ENCODE assay signal across 1 cellular context in the genomic region with DNA sequence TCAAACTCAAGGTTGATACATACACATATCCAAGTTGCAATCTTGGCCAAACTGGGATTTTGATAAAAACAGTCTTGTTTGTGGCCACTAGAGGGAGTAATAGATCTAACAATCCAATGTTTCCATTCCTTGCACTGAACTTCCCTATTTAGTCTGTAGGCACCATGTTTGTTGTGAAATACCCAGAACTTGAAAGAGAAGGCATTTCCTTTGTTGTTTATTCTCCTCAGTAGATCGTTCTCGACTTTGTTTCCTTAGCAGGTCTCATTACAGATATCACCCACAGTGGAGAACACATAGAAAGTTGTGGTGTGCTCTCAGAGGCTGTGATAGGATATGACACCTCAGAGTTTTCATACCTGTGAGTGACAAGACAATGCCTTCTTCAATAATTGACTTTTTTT.
A peak's percentile ranks its signal among the peaks of the same experiment; 100 is the strongest.
TF ChIP-seq lines count a peak whose summit lies in the region.

No MANE protein-coding gene starts in this region.

TF ChIP-seq in HepG2, 621 proteins besides CTCF, POLR2A, EP300 and RAD21 (continued from another document and continues in another):
- no peak for TF ChIP-seq ATF2 (CRISPR knock-in tag; IDR thresholded peaks at IDR 0.05)
- TF ChIP-seq ZNF549 (CRISPR knock-in tag; IDR thresholded peaks at IDR 0.05) = no peak
- TF ChIP-seq ZNF556 (CRISPR knock-in tag; IDR thresholded peaks at IDR 0.05; ENCODE audit: borderline replicate concordance) = no peak
- TF ChIP-seq ATF6 (CRISPR knock-in tag; conservative IDR thresholded peaks at IDR 0.05) = no peak
- no peak for TF ChIP-seq ZNF496 (CRISPR knock-in tag; IDR thresholded peaks at IDR 0.05; ENCODE audit: insufficient replicate concordance)
- no peak for TF ChIP-seq ZMYM3 (CRISPR knock-in tag; IDR thresholded peaks at IDR 0.05)
- no peak for TF ChIP-seq NRL (CRISPR knock-in tag; IDR thresholded peaks at IDR 0.05; ENCODE audit: borderline replicate concordance)
- no peak for TF ChIP-seq CBX1 (IDR thresholded peaks at IDR 0.05; ENCODE audit: low read depth)
- no peak for TF ChIP-seq ZBTB1 (CRISPR knock-in tag; IDR thresholded peaks at IDR 0.05; ENCODE audit: borderline replicate concordance)
- TF ChIP-seq, protein P1, sequence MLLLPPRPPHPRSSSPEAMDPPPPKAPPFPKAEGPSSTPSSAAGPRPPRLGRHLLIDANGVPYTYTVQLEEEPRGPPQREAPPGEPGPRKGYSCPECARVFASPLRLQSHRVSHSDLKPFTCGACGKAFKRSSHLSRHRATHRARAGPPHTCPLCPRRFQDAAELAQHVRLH (CRISPR knock-in tag; IDR thresholded peaks at IDR 0.05; ENCODE audit: borderline replicate concordance, low read depth) = no peak
- no peak for TF ChIP-seq SALL2 (CRISPR knock-in tag; IDR thresholded peaks at IDR 0.05)
- TF ChIP-seq ZNF501 (CRISPR knock-in tag; IDR thresholded peaks at IDR 0.05) = no peak
- TF ChIP-seq HINFP (CRISPR knock-in tag; IDR thresholded peaks at IDR 0.05; ENCODE audit: low read depth) = no peak
- TF ChIP-seq ZMYM4 (CRISPR knock-in tag; IDR thresholded peaks at IDR 0.05) = no peak; the same call in 1 of the 2 replicates
- TF ChIP-seq NFRKB (IDR thresholded peaks at IDR 0.05) = no peak
- TF ChIP-seq ZNF10 (CRISPR knock-in tag; IDR thresholded peaks at IDR 0.05; ENCODE audit: borderline replicate concordance, low read depth) = no peak
- no peak for TF ChIP-seq HDAC2 (CRISPR knock-in tag; IDR thresholded peaks at IDR 0.05)
- TF ChIP-seq, protein P2, sequence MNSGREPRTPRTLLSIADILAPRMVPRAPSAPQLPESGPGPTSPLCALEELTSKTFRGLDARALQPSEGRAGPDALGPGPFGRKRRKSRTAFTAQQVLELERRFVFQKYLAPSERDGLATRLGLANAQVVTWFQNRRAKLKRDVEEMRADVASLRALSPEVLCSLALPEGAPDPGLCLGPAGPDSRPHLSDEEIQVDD (CRISPR knock-in tag; IDR thresholded peaks at IDR 0.05; ENCODE audit: borderline replicate concordance) = no peak
- TF ChIP-seq, protein P3, sequence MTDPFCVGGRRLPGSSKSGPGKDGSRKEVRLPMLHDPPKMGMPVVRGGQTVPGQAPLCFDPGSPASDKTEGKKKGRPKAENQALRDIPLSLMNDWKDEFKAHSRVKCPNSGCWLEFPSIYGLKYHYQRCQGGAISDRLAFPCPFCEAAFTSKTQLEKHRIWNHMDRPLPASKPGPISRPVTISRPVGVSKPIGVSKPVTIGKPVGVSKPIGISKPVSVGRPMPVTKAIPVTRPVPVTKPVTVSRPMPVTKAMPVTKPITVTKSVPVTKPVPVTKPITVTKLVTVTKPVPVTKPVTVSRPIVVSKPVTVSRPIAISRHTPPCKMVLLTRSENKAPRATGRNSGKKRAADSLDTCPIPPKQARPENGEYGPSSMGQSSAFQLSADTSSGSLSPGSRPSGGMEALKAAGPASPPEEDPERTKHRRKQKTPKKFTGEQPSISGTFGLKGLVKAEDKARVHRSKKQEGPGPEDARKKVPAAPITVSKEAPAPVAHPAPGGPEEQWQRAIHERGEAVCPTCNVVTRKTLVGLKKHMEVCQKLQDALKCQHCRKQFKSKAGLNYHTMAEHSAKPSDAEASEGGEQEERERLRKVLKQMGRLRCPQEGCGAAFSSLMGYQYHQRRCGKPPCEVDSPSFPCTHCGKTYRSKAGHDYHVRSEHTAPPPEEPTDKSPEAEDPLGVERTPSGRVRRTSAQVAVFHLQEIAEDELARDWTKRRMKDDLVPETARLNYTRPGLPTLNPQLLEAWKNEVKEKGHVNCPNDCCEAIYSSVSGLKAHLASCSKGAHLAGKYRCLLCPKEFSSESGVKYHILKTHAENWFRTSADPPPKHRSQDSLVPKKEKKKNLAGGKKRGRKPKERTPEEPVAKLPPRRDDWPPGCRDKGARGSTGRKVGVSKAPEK (CRISPR knock-in tag; IDR thresholded peaks at IDR 0.05; ENCODE audit: borderline replicate concordance) = no peak
- no peak for TF ChIP-seq KAT2B (IDR thresholded peaks at IDR 0.05; ENCODE audit: borderline replicate concordance, low read depth, low read length)
- no peak for TF ChIP-seq PATZ1 (CRISPR knock-in tag; IDR thresholded peaks at IDR 0.05)
- no peak for TF ChIP-seq NCOA5 (CRISPR knock-in tag; IDR thresholded peaks at IDR 0.05)
- no peak for TF ChIP-seq MEF2D (CRISPR knock-in tag; IDR thresholded peaks at IDR 0.05)
- TF ChIP-seq, protein P4, sequence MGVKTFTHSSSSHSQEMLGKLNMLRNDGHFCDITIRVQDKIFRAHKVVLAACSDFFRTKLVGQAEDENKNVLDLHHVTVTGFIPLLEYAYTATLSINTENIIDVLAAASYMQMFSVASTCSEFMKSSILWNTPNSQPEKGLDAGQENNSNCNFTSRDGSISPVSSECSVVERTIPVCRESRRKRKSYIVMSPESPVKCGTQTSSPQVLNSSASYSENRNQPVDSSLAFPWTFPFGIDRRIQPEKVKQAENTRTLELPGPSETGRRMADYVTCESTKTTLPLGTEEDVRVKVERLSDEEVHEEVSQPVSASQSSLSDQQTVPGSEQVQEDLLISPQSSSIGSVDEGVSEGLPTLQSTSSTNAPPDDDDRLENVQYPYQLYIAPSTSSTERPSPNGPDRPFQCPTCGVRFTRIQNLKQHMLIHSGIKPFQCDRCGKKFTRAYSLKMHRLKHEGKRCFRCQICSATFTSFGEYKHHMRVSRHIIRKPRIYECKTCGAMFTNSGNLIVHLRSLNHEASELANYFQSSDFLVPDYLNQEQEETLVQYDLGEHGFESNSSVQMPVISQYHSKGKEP (CRISPR knock-in tag; IDR thresholded peaks at IDR 0.05) = no peak
- TF ChIP-seq ELF4 (CRISPR knock-in tag; IDR thresholded peaks at IDR 0.05; ENCODE audit: borderline replicate concordance) = no peak
- no peak for TF ChIP-seq GATAD1 (CRISPR knock-in tag; IDR thresholded peaks at IDR 0.05)
- TF ChIP-seq, protein P5, sequence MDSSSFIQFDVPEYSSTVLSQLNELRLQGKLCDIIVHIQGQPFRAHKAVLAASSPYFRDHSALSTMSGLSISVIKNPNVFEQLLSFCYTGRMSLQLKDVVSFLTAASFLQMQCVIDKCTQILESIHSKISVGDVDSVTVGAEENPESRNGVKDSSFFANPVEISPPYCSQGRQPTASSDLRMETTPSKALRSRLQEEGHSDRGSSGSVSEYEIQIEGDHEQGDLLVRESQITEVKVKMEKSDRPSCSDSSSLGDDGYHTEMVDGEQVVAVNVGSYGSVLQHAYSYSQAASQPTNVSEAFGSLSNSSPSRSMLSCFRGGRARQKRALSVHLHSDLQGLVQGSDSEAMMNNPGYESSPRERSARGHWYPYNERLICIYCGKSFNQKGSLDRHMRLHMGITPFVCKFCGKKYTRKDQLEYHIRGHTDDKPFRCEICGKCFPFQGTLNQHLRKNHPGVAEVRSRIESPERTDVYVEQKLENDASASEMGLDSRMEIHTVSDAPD (CRISPR knock-in tag; IDR thresholded peaks at IDR 0.05) = no peak
- TF ChIP-seq KDM2A (CRISPR knock-in tag; IDR thresholded peaks at IDR 0.05; ENCODE audit: borderline replicate concordance, low read depth) = no peak
- TF ChIP-seq ZNF354B (CRISPR knock-in tag; IDR thresholded peaks at IDR 0.05) = no peak
- TF ChIP-seq ZNF772 (CRISPR knock-in tag; IDR thresholded peaks at IDR 0.05) = no peak
- TF ChIP-seq, protein P6, sequence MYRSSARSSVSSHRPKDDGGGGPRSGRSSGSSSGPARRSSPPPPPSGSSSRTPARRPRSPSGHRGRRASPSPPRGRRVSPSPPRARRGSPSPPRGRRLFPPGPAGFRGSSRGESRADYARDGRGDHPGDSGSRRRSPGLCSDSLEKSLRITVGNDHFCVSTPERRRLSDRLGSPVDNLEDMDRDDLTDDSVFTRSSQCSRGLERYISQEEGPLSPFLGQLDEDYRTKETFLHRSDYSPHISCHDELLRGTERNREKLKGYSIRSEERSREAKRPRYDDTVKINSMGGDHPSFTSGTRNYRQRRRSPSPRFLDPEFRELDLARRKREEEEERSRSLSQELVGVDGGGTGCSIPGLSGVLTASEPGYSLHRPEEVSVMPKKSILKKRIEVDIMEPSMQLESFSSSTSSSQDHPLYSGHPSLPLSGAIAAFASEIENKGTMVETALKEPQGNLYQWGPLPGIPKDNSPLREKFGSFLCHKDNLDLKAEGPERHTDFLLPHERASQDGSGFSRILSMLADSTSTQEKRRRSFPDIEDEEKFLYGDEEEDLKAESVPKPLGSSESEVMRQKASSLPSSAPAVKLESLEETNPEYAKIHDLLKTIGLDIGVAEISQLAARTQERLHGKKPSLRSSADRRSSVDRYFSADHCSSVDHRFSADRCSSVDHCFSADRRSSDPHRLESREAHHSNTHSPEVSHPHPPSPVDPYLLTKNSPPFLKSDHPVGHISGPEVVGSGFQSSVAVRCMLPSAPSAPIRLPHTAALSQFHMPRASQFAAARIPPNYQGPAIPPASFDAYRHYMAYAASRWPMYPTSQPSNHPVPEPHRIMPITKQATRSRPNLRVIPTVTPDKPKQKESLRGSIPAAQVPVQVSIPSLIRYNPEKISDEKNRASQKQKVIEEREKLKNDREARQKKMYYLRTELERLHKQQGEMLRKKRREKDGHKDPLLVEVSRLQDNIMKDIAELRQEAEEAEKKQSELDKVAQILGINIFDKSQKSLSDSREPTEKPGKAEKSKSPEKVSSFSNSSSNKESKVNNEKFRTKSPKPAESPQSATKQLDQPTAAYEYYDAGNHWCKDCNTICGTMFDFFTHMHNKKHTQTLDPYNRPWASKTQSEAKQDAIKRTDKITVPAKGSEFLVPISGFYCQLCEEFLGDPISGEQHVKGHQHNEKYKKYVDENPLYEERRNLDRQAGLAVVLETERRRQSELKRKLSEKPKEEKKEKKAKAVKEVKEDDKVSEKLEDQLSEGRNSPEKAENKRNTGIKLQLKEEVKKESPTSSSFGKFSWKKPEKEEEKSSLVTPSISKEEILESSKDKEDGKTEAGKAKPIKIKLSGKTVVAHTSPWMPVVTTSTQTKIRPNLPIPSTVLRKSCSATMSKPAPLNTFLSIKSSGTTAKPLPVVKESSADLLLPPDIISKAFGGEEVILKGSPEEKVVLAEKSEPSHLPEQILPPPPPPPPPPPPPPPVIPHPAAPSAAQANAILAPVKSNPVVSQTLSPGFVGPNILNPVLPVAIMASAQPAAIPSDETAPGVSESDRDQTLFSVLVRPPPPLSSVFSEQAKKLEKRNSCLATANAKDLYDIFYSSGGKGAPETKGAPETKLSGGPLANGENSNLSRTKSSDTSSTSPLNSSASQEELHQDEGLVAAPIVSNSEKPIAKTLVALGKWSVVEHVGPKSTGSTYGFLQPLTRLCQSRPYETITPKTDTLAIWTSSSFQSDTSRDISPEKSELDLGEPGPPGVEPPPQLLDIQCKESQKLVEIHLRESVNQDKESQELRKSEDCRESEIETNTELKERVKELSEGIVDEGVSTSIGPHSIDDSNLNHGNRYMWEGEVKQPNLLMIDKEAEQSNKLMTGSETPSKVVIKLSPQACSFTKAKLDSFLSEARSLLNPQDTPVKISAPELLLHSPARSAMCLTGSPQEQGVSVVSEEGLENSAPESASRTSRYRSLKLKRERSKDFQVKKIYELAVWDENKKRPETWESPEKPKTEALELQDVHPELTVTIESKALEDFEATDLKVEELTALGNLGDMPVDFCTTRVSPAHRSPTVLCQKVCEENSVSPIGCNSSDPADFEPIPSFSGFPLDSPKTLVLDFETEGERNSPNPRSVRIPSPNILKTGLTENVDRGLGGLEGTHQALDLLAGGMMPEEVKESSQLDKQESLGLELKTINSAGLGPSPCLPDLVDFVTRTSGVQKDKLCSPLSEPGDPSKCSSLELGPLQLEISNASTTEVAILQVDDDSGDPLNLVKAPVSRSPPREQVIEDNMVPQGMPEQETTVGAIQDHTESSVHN (CRISPR knock-in tag; IDR thresholded peaks at IDR 0.05) = no peak
- TF ChIP-seq ZNF335 (CRISPR knock-in tag; IDR thresholded peaks at IDR 0.05) = no peak
- no peak for TF ChIP-seq NFIC (IDR thresholded peaks at IDR 0.05; ENCODE audit: low read length)
- no peak for TF ChIP-seq ZNF879 (CRISPR knock-in tag; IDR thresholded peaks at IDR 0.05)
- TF ChIP-seq THAP11 (CRISPR knock-in tag; IDR thresholded peaks at IDR 0.05) = peak; percentile 65
